ENCODE assay signal across 29 cellular contexts in the genomic region with DNA sequence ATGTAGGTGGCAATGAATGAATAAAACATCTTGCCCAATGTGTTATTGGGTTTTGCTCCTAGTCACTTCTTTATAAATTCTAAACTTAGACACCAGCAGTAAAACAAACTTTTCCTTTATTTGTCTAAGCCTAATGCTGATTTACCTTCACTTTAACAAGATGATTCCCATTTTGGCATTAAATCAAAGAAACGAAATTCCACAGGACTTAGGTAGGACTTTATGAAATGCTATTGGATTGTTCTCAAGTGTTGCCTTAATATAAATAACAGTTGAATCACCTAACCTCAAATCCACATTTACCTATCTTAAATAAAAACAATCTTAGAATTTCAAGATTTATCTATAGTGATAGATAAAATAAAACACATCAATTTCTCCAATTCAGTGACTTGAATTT.
"Had no signal": no experiment of that assay in that cellular context is flagged by ENCODE, and none has a peak within 500 bp of the region (broad histone marks: within the 10 kb centered on the region; RNA-seq: fewer than 3 reads in every experiment).

No MANE protein-coding gene starts in this region.

- H3K27me3 Mint-ChIP-seq: activated B cell treated with CpG ODN at 0.5 μM for 24 hours; activated CD4-positive, alpha-beta T cell treated with anti-CD3 and anti-CD28 coated beads, Interleukin-2, amount 10 ng/mL, durations not matched to agents 24 days and 14 days; activated naive CD8-positive, alpha-beta T cell treated with anti-CD3 and anti-CD28 coated beads for 36 hours; activated T-helper 17 cell treated with anti-CD3 and anti-CD28 coated beads, Interleukin-2, amount 50 U/mL, for 72 hours; central memory CD8-positive, alpha-beta T cell; T-helper 17 cell had no signal

- H3K27me3 ChIP-seq: body of pancreas, Peyer's patch had no signal

- ATAC-seq: activated T-helper 17 cell treated with anti-CD3 and anti-CD28 coated beads, Interleukin-2, amount 50 U/mL, for 72 hours; body of pancreas; T-helper 17 cell had no signal

- H3K9me3 ChIP-seq: body of pancreas, Peyer's patch had no signal

- H3K27ac Mint-ChIP-seq: activated B cell treated with CpG ODN at 0.5 μM for 24 hours; activated CD4-positive, alpha-beta T cell treated with anti-CD3 and anti-CD28 coated beads, Interleukin-2, amount 10 ng/mL, durations not matched to agents 24 days and 14 days; activated naive CD4-positive, alpha-beta T cell treated with anti-CD3 and anti-CD28 coated beads for 36 hours; activated naive CD8-positive, alpha-beta T cell treated with anti-CD3 and anti-CD28 coated beads for 36 hours; activated T-helper 17 cell treated with anti-CD3 and anti-CD28 coated beads, Interleukin-2, amount 50 U/mL, for 72 hours; T-helper 17 cell had no signal

- H3K27ac ChIP-seq: body of pancreas, Peyer's patch had no signal

- H3K4me1 Mint-ChIP-seq: activated B cell treated with CpG ODN at 0.5 μM for 24 hours; activated CD4-positive, alpha-beta T cell treated with anti-CD3 and anti-CD28 coated beads, Interleukin-2, amount 10 ng/mL, durations not matched to agents 24 days and 14 days; activated naive CD8-positive, alpha-beta T cell treated with anti-CD3 and anti-CD28 coated beads for 36 hours; activated T-helper 17 cell treated with anti-CD3 and anti-CD28 coated beads, Interleukin-2, amount 50 U/mL, for 72 hours; central memory CD8-positive, alpha-beta T cell; T-helper 17 cell had no signal

- H3K36me3 ChIP-seq: Peyer's patch had no signal

- H3K4me3 Mint-ChIP-seq: activated B cell treated with CpG ODN at 0.5 μM for 24 hours; activated CD4-positive, alpha-beta T cell treated with anti-CD3 and anti-CD28 coated beads, Interleukin-2, amount 10 ng/mL, durations not matched to agents 24 days and 14 days; activated naive CD4-positive, alpha-beta T cell treated with anti-CD3 and anti-CD28 coated beads for 36 hours; activated naive CD8-positive, alpha-beta T cell treated with anti-CD3 and anti-CD28 coated beads for 36 hours; activated T-helper 17 cell treated with anti-CD3 and anti-CD28 coated beads, Interleukin-2, amount 50 U/mL, for 72 hours; central memory CD8-positive, alpha-beta T cell; T-helper 17 cell had no signal

- H3K9me3 Mint-ChIP-seq: activated CD4-positive, alpha-beta T cell treated with anti-CD3 and anti-CD28 coated beads, Interleukin-2, amount 10 ng/mL, durations not matched to agents 24 days and 14 days; activated T-helper 17 cell treated with anti-CD3 and anti-CD28 coated beads, Interleukin-2, amount 50 U/mL, for 72 hours had no signal

- H3K36me3 Mint-ChIP-seq: activated naive CD8-positive, alpha-beta T cell treated with anti-CD3 and anti-CD28 coated beads for 36 hours had no signal

- DNase-seq: activated B cell treated with CpG ODN at 0.5 μM for 24 hours; activated CD4-positive, alpha-beta T cell treated with anti-CD3 and anti-CD28 coated beads for 1 hour; activated CD4-positive, alpha-beta T cell treated with anti-CD3 and anti-CD28 coated beads, Interleukin-2, amount 10 ng/mL, durations not matched to agents 24 days and 14 days; activated CD4-positive, alpha-beta T cell treated with anti-CD3 and anti-CD28 coated beads, Interleukin-2, amount 50 U/mL, for 48 hours; activated gamma-delta T cell; activated naive CD4-positive, alpha-beta T cell treated with anti-CD3 and anti-CD28 coated beads for 36 hours; activated naive CD8-positive, alpha-beta T cell treated with anti-CD3 and anti-CD28 coated beads for 36 hours; activated T-cell treated with anti-CD3 and anti-CD28 coated beads for 4 hours; activated T-cell treated with anti-CD3 and anti-CD28 coated beads, Interleukin-2, amount 50 U/mL, for 48 hours; anterior cingulate cortex; body of pancreas; Kasumi-1; KBM-7; NCI-H1092; NCI-H1417; NCI-H2029; NCI-H2107; NCI-H2171 treated with DMSO at 0.1 percent for 48 hours; NCI-H345; NCI-H510A treated with DMSO at 0.1 percent for 48 hours; NCI-H69; NK-92 treated with Interleukin-12 subunit alpha and Interleukin-12 subunit beta, amount 100 ng/mL, for 24 hours; OCI-M1; Peyer's patch; SHP77 treated with DMSO at 0.1 percent for 48 hours; T-helper 17 cell; T-helper 9 cell had no signal

- H3K4me3 ChIP-seq: body of pancreas, Peyer's patch had no signal

- H3K4me1 ChIP-seq: body of pancreas, Peyer's patch had no signal
